In genomic region chr19:952049-952679, GRCh38 we compare ENCODE assay signal across 18 cellular contexts. TPM values are rescaled to one million over a fixed set of nuclear protein-coding genes. Genes with fewer than 3 reads are reported as not detected.
DNase-seq lines count a peak whose midpoint lies in the region; ATAC-seq and TF ChIP-seq lines count a peak whose summit lies in the region.
"Had no signal": no experiment of that assay in that cellular context is flagged by ENCODE, and none has a peak within 500 bp of the region (broad histone marks: within the 10 kb centered on the region; RNA-seq: fewer than 3 reads in every experiment).

No MANE protein-coding gene starts in this region.

- H3K27ac Mint-ChIP-seq in CD8-positive, alpha-beta T cell = no peak overlapping the region
- no peak overlapping the region for H3K27ac Mint-ChIP-seq in neural progenitor cell

- no peak for ATAC-seq in CD8-positive, alpha-beta T cell
- ATAC-seq in GM18519 (IDR thresholded peaks at IDR 0.05; ENCODE audit: low FRiP score, unreplicated experiment) (no peak), GM21723 (IDR thresholded peaks at IDR 0.05; ENCODE audit: unreplicated experiment) (no peak)

- H3K36me3 ChIP-seq in CD8-positive, alpha-beta T cell (ENCODE audit: insufficient read depth, low read length) = no peaks in the 10 kb centered on the region
- H3K36me3 ChIP-seq in HUES6 (ENCODE audit: control insufficient read depth, insufficient read depth, low read length) (peaks cover 13% of the 10 kb centered on the region), brain microvascular endothelial cell (replicated peaks) (no peaks in the 10 kb centered on the region), neural progenitor cell (no peaks in the 10 kb centered on the region)

- no peak overlapping the region for H3K27ac ChIP-seq in CD8-positive, alpha-beta T cell (ENCODE audit: low read depth, low read length)
- H3K27ac ChIP-seq in HUES6 (ENCODE audit: low read depth, low read length) = peak overlapping the region; percentile 96
- peak overlapping the region; percentile 78 for H3K27ac ChIP-seq in brain microvascular endothelial cell
- H3K27ac ChIP-seq in neural progenitor cell = peak overlapping the region; percentile 58
- H3K27ac ChIP-seq: RWPE1 had no signal

- intact Hi-C loops in CD8-positive, alpha-beta T cell (cut with DNase I, micrococcal nuclease) = no loop called here

- H3K4me1 Mint-ChIP-seq in CD8-positive, alpha-beta T cell (ENCODE audit: low read depth) = peaks cover 5% of the 10 kb centered on the region
- peaks cover 32% of the 10 kb centered on the region for H3K4me1 Mint-ChIP-seq in neural progenitor cell

- H4K20me1 ChIP-seq in neural progenitor cell (ENCODE audit: low read depth) = peaks cover 87% of the 10 kb centered on the region

- DNase-seq in CD8-positive, alpha-beta T cell = no peak
- DNase-seq in brain microvascular endothelial cell (peak; percentile 22), neural progenitor cell (ENCODE audit: low spot score) (no peak), NCI-H226 (no peak), DMS114 treated with DMSO at 0.1 percent for 48 hours (lab: John Stamatoyannopoulos, UW; ENCODE audit: unreplicated experiment) (no peak)
- DNase-seq: activated CD8-positive, alpha-beta memory T cell treated with anti-CD3 and anti-CD28 coated beads for 24 hours; activated naive CD4-positive, alpha-beta T cell treated with Interleukin-2 at 50 U/mL for 16 hours; erythroblast; NCI-H1417 treated with DMSO at 0.1 percent for 48 hours; NCI-H510A treated with DMSO at 0.1 percent for 48 hours; stimulated activated CD4-positive, alpha-beta T cell treated with anti-CD3 and anti-CD28 coated beads, Interleukin-2, amount 100 ng/mL, for 24 hours had no signal

- peaks cover 18% of the 10 kb centered on the region for H3K4me1 ChIP-seq in CD8-positive, alpha-beta T cell (ENCODE audit: insufficient read depth, low read length)
- peaks cover 45% of the 10 kb centered on the region for H3K4me1 ChIP-seq in HUES6 (ENCODE audit: control insufficient read depth, insufficient read depth, low read length)
- H3K4me1 ChIP-seq in neural progenitor cell = peaks cover 42% of the 10 kb centered on the region

- peak overlapping the region; percentile 38 for H3K4me2 ChIP-seq in neural progenitor cell

- H3K27me3 Mint-ChIP-seq in CD8-positive, alpha-beta T cell (ENCODE audit: low read depth) = no peaks in the 10 kb centered on the region
- H3K27me3 Mint-ChIP-seq in neural progenitor cell (ENCODE audit: insufficient read depth, low read depth) = peaks cover 2% of the 10 kb centered on the region

- CTCF ChIA-PET in CD8-positive, alpha-beta T cell (lab: Charles Lee) = interaction anchor here (1.7 kb wide), 1 partner anchor 18 kb away, joined by 4 read pairs; no protein-coding TSS in a partner anchor

- no peak for TF ChIP-seq CTCF in CD8-positive, alpha-beta T cell (IDR thresholded peaks at IDR 0.05)
- TF ChIP-seq CTCF in brain microvascular endothelial cell (IDR thresholded peaks at IDR 0.05; ENCODE audit: low read depth, low read length, missing control alignments) (no peak), neural progenitor cell (IDR thresholded peaks at IDR 0.05) (no peak)

- peaks cover 69% of the 10 kb centered on the region for H3K79me2 ChIP-seq in neural progenitor cell (ENCODE audit: low read depth)

- no peak overlapping the region for H2AFZ ChIP-seq in neural progenitor cell (replicated peaks)

- H3K9me3 ChIP-seq in CD8-positive, alpha-beta T cell (ENCODE audit: low read length) = no peaks in the 10 kb centered on the region
- no peaks in the 10 kb centered on the region for H3K9me3 ChIP-seq in HUES6 (ENCODE audit: control insufficient read depth, insufficient read depth, low read depth, low read length)
- no peaks in the 10 kb centered on the region for H3K9me3 ChIP-seq in neural progenitor cell (ENCODE audit: low read depth)
- H3K9me3 ChIP-seq: BE2C had no signal

- no peaks in the 10 kb centered on the region for H3K36me3 Mint-ChIP-seq in CD8-positive, alpha-beta T cell
- H3K36me3 Mint-ChIP-seq in neural progenitor cell = no peaks in the 10 kb centered on the region

- H3F3A ChIP-seq in neural progenitor cell (ENCODE audit: low read depth) = peaks cover 26% of the 10 kb centered on the region

- H3K9me3 Mint-ChIP-seq in CD8-positive, alpha-beta T cell = no peaks in the 10 kb centered on the region
- H3K9me3 Mint-ChIP-seq in neural progenitor cell = no peaks in the 10 kb centered on the region

- POLR2A ChIA-PET in CD8-positive, alpha-beta T cell (lab: Charles Lee) = no interaction called here

- in situ Hi-C loops in brain microvascular endothelial cell (cut with HindIII; ENCODE audit: low pct_ligation_motif_present, low sequenced_read_pairs) = no loop called here

- H3K4me3 ChIP-seq in CD8-positive, alpha-beta T cell (ENCODE audit: low read depth, low read length) = no peak overlapping the region
- H3K4me3 ChIP-seq in HUES6 (ENCODE audit: low read depth, low read length) (no peak overlapping the region; the same call in 1 of the 2 replicates), brain microvascular endothelial cell (ENCODE audit: low read depth, low read length) (no peak overlapping the region), neural progenitor cell (no peak overlapping the region)

- peak overlapping the region; percentile 5 for H3K4me3 Mint-ChIP-seq in CD8-positive, alpha-beta T cell
- no peak overlapping the region for H3K4me3 Mint-ChIP-seq in neural progenitor cell

- H3K27me3 ChIP-seq in CD8-positive, alpha-beta T cell (ENCODE audit: insufficient read depth, low read length) = no peaks in the 10 kb centered on the region
- no peaks in the 10 kb centered on the region for H3K27me3 ChIP-seq in HUES6 (ENCODE audit: control insufficient read depth, insufficient read depth, low read length)
- no peaks in the 10 kb centered on the region for H3K27me3 ChIP-seq in brain microvascular endothelial cell (replicated peaks)
- H3K27me3 ChIP-seq in neural progenitor cell = no peaks in the 10 kb centered on the region
- H3K27me3 ChIP-seq: BE2C had no signal

- H3K9ac ChIP-seq in HUES6 (ENCODE audit: low read length) (peak overlapping the region; percentile 68), neural progenitor cell (no peak overlapping the region)

RNA-seq across cellular contexts. Expression of gene ARID3A, which starts 26.3 kb away (rescaled TPM):
- 1 to 10 TPM; 2.0 to 2.7 TPM for total RNA-seq in CD8-positive, alpha-beta T cell
- total RNA-seq in neural progenitor cell (ENCODE audit: low replicate concordance) = 25.5 and 68.7 TPM in 2 replicates

RNA-seq across cellular contexts. Expression of gene WDR18, which starts 32.0 kb away (rescaled TPM):
- total RNA-seq in CD8-positive, alpha-beta T cell = 10 to 100 TPM; 20.6 to 22.7 TPM
- 38.6 and 156 TPM in 2 replicates for total RNA-seq in neural progenitor cell (ENCODE audit: low replicate concordance)

RNA-seq across cellular contexts. Expression of gene KISS1R, which starts 35.0 kb away (rescaled TPM):
- under 1 TPM; 0.81 to 0.90 TPM for total RNA-seq in CD8-positive, alpha-beta T cell
- total RNA-seq in neural progenitor cell (ENCODE audit: low replicate concordance) = 0.77 TPM in 1 of 2 replicates, not detected in the other
- total RNA-seq: renal cortical epithelial cell had no signal

RNA-seq across cellular contexts. Expression of gene R3HDM4, which starts 39.1 kb away (rescaled TPM):
- total RNA-seq in CD8-positive, alpha-beta T cell = 100 to 1,000 TPM; 242 to 261 TPM
- total RNA-seq in neural progenitor cell (ENCODE audit: low replicate concordance) = 22.7 and 58.2 TPM in 2 replicates

RNA-seq across cellular contexts. Expression of gene GRIN3B, which starts 48.1 kb away (rescaled TPM):
- total RNA-seq in CD8-positive, alpha-beta T cell = under 1 TPM; 0.35 to 0.53 TPM
- 5.4 and 5.9 TPM in 2 replicates for total RNA-seq in neural progenitor cell (ENCODE audit: low replicate concordance)
- total RNA-seq: cerebellum had no signal
